Comparison of ENCODE assay signal across 19 cellular contexts in genomic region chr14:103008126-103008525, GRCh38.
"Had no signal": no experiment of that assay in that cellular context is flagged by ENCODE, and none has a peak within 500 bp of the region (broad histone marks: within the 10 kb centered on the region; RNA-seq: fewer than 3 reads in every experiment).

No MANE protein-coding gene starts in this region.

- H3K4me1 Mint-ChIP-seq: activated T-helper 17 cell treated with anti-CD3 and anti-CD28 coated beads, Interleukin-2, amount 50 U/mL, for 72 hours; natural killer cell; stimulated activated effector memory CD8-positive, alpha-beta T cell treated with anti-CD3 and anti-CD28 coated beads, Interleukin-12 subunit alpha, Interleukin-12 subunit beta, amount 100 ng/mL, for 72 hours had no signal

- H3K9me3 ChIP-seq: adrenal gland, breast epithelium, prostate gland, right atrium auricular region, stomach, testis had no signal

- DNase-seq: activated CD4-positive, alpha-beta T cell treated with anti-CD3 and anti-CD28 coated beads for 1 hour; activated T-cell treated with anti-CD3 and anti-CD28 coated beads, Interleukin-2, amount 50 U/mL, for 1 hour; cerebellar nuclear complex; cortex of kidney; foreskin melanocyte; left ventricle myocardium superior; natural killer cell; stimulated activated CD4-positive, alpha-beta T cell treated with anti-CD3 and anti-CD28 coated beads, Interleukin-1b, Interleukin-23, amount 100 ng/mL, for 48 hours; stomach; testis; WERI-Rb-1 had no signal

- ATAC-seq: activated T-helper 17 cell treated with anti-CD3 and anti-CD28 coated beads, Interleukin-2, amount 50 U/mL, for 72 hours; natural killer cell; stimulated activated effector memory CD8-positive, alpha-beta T cell treated with anti-CD3 and anti-CD28 coated beads, Interleukin-12 subunit alpha, Interleukin-12 subunit beta, amount 100 ng/mL, for 72 hours had no signal

- H3K27ac ChIP-seq: adrenal gland, breast epithelium, prostate gland, stomach, testis, WERI-Rb-1 had no signal

- H3K36me3 ChIP-seq: breast epithelium had no signal

- H3K27me3 ChIP-seq: adrenal gland, breast epithelium, right atrium auricular region, stomach, testis had no signal

- H3K4me1 ChIP-seq: breast epithelium, prostate gland, testis had no signal

- H3K27me3 Mint-ChIP-seq: activated naive CD8-positive, alpha-beta T cell; activated T-helper 17 cell treated with anti-CD3 and anti-CD28 coated beads, Interleukin-2, amount 50 U/mL, for 72 hours; type B pancreatic cell had no signal

- H3K4me3 Mint-ChIP-seq: activated naive CD8-positive, alpha-beta T cell; activated T-helper 17 cell treated with anti-CD3 and anti-CD28 coated beads, Interleukin-2, amount 50 U/mL, for 72 hours; natural killer cell; stimulated activated effector memory CD8-positive, alpha-beta T cell treated with anti-CD3 and anti-CD28 coated beads, Interleukin-12 subunit alpha, Interleukin-12 subunit beta, amount 100 ng/mL, for 72 hours; type B pancreatic cell had no signal

- H3K27ac Mint-ChIP-seq: activated naive CD8-positive, alpha-beta T cell; activated T-helper 17 cell treated with anti-CD3 and anti-CD28 coated beads, Interleukin-2, amount 50 U/mL, for 72 hours; natural killer cell had no signal

- H3K4me3 ChIP-seq: adrenal gland, breast epithelium, prostate gland, right atrium auricular region, stomach, testis had no signal

- H3K36me3 Mint-ChIP-seq: natural killer cell; stimulated activated effector memory CD8-positive, alpha-beta T cell treated with anti-CD3 and anti-CD28 coated beads, Interleukin-12 subunit alpha, Interleukin-12 subunit beta, amount 100 ng/mL, for 72 hours had no signal

- H3K9me3 Mint-ChIP-seq: activated T-helper 17 cell treated with anti-CD3 and anti-CD28 coated beads, Interleukin-2, amount 50 U/mL, for 72 hours; natural killer cell; stimulated activated effector memory CD8-positive, alpha-beta T cell treated with anti-CD3 and anti-CD28 coated beads, Interleukin-12 subunit alpha, Interleukin-12 subunit beta, amount 100 ng/mL, for 72 hours; type B pancreatic cell had no signal
